Comparison of ENCODE assay signal across 11 cellular contexts in genomic region chr4:173367946-173368345, GRCh38. TPM values are rescaled to one million over a fixed set of nuclear protein-coding genes. Genes with fewer than 3 reads are reported as not detected.
A peak's percentile ranks its signal among the peaks of the same experiment; 100 is the strongest.
DNase-seq lines count a peak whose midpoint lies in the region; ATAC-seq and TF ChIP-seq lines count a peak whose summit lies in the region.
"Had no signal": no experiment of that assay in that cellular context is flagged by ENCODE, and none has a peak within 500 bp of the region (broad histone marks: within the 10 kb centered on the region; RNA-seq: fewer than 3 reads in every experiment).

No MANE protein-coding gene starts in this region.

- no peaks in the 10 kb centered on the region for H3K9me3 Mint-ChIP-seq in CD4-positive, alpha-beta T cell
- H3K9me3 Mint-ChIP-seq in HFFc6 (no peaks in the 10 kb centered on the region), Caco-2 (ENCODE audit: unreplicated experiment) (no peaks in the 10 kb centered on the region)

- no peak overlapping the region for H2BK5ac ChIP-seq in mesenchymal stem cell (ENCODE audit: low read depth, low read length, poor library complexity, severe bottlenecking)

- CTCF ChIA-PET in CD4-positive, alpha-beta T cell (lab: Charles Lee): no interaction called here
- CTCF ChIA-PET in Caco-2 (lab: Charles Lee): no interaction called here

- intact Hi-C loops in CD4-positive, alpha-beta T cell (cut with DNase I, micrococcal nuclease): loop anchor here in 1 of 2 experiments (2.0 kb wide), 1 partner anchor 31 kb away; no protein-coding TSS in a partner anchor
- intact Hi-C loops in Caco-2 (cut with micrococcal nuclease; ENCODE audit: unreplicated experiment) (no loop called here), left colon (cut with DNase I, micrococcal nuclease) (no loop called here)

- no peak overlapping the region for H3K14ac ChIP-seq in mesenchymal stem cell (ENCODE audit: low read length in 2 of 2)

- DNase-seq in CD4-positive, alpha-beta T cell: no peak
- DNase-seq in HFFc6 (peak; percentile 7), adipocyte (ENCODE audit: low read depth) (peak; percentile 7), mesenchymal stem cell (no peak), NCI-H345 treated with DMSO at 0.1 percent for 48 hours (lab: John Stamatoyannopoulos, UW; ENCODE audit: unreplicated experiment) (no peak), NCI-H1048 (lab: John Stamatoyannopoulos, UW) (no peak), Caco-2 (no peak), left colon (no peak)
- DNase-seq: activated effector memory CD4-positive, alpha-beta T cell treated with Interleukin-2 at 50 U/mL for 16 hours; NCI-H1694 treated with DMSO at 0.1 percent for 48 hours had no signal

- no peak overlapping the region for H2BK15ac ChIP-seq in mesenchymal stem cell (ENCODE audit: low read depth, poor library complexity, severe bottlenecking)

- no peak overlapping the region for H3K27ac ChIP-seq in CD4-positive, alpha-beta T cell (ENCODE audit: low read depth, low read length)
- H3K27ac ChIP-seq in mesenchymal stem cell (ENCODE audit: low read length, poor library complexity, severe bottlenecking): no peak overlapping the region

- H3K4me2 ChIP-seq in mesenchymal stem cell (ENCODE audit: low read length, poor library complexity, severe bottlenecking): no peak overlapping the region

- H2AFZ ChIP-seq in mesenchymal stem cell (ENCODE audit: low read depth, low read length): no peak overlapping the region

- H3K4me3 Mint-ChIP-seq in CD4-positive, alpha-beta T cell: peak overlapping the region; percentile 20
- no peak overlapping the region for H3K4me3 Mint-ChIP-seq in HFFc6
- H3K4me3 Mint-ChIP-seq in Caco-2 (ENCODE audit: unreplicated experiment): no peak overlapping the region

- H3K9ac ChIP-seq in adipocyte (ENCODE audit: low read length) (no peak overlapping the region), mesenchymal stem cell (ENCODE audit: low read length) (peak overlapping the region; percentile 48)

- TF ChIP-seq CTCF in CD4-positive, alpha-beta T cell (IDR thresholded peaks at IDR 0.05): no peak
- TF ChIP-seq CTCF in HFFc6 (IDR thresholded peaks at IDR 0.05): no peak
- TF ChIP-seq CTCF in Caco-2 (IDR thresholded peaks at IDR 0.05; ENCODE audit: insufficient read depth in 1 of 2, low read depth in 1 of 2, low read length in 1 of 2, severe bottlenecking in 1 of 2, unreplicated experiment in 1 of 2): no peak

- no TSS peak for BruUV-seq in Caco-2 (replicated peaks; lab: Mats Ljungman, UMichigan)

- ATAC-seq in CD4-positive, alpha-beta T cell (ENCODE audit: poor library complexity): no peak
- no peak for ATAC-seq in left colon

- H3K27me3 ChIP-seq in CD4-positive, alpha-beta T cell (ENCODE audit: control insufficient read depth, insufficient read depth, low read length): no peaks in the 10 kb centered on the region
- no peaks in the 10 kb centered on the region for H3K27me3 ChIP-seq in adipocyte (replicated peaks; ENCODE audit: control insufficient read depth, insufficient read depth, low read length)
- no peaks in the 10 kb centered on the region for H3K27me3 ChIP-seq in mesenchymal stem cell (ENCODE audit: control insufficient read depth in 1 of 2, insufficient read depth in 1 of 2, low read length in 2 of 2)
- H3K27me3 ChIP-seq in Caco-2 (replicated peaks; ENCODE audit: control insufficient read depth, insufficient read depth, low read length): no peaks in the 10 kb centered on the region
- H3K27me3 ChIP-seq: vagina had no signal

- H2BK120ac ChIP-seq in mesenchymal stem cell (ENCODE audit: low read depth, low read length): no peak overlapping the region

- no peaks in the 10 kb centered on the region for H3K4me1 ChIP-seq in adipocyte (ENCODE audit: control insufficient read depth, insufficient read depth, low read length)
- H3K4me1 ChIP-seq in mesenchymal stem cell (ENCODE audit: control insufficient read depth, insufficient read depth, low read depth, low read length): peaks cover 1% of the 10 kb centered on the region
- H3K4me1 ChIP-seq in Caco-2: no peaks in the 10 kb centered on the region

- WGBS in mesenchymal stem cell: 76% methylated on average over 4 of the region's 4 CpGs

- no peaks in the 10 kb centered on the region for H3K9me3 ChIP-seq in CD4-positive, alpha-beta T cell (ENCODE audit: control insufficient read depth, low read length)
- H3K9me3 ChIP-seq in adipocyte (ENCODE audit: control insufficient read depth, low read length) (no peaks in the 10 kb centered on the region), mesenchymal stem cell (ENCODE audit: control insufficient read depth, low read length) (no peaks in the 10 kb centered on the region), Caco-2 (no peaks in the 10 kb centered on the region)
- H3K9me3 ChIP-seq: vagina had no signal

- H3K4me1 Mint-ChIP-seq in CD4-positive, alpha-beta T cell (ENCODE audit: low read depth): peaks cover 38% of the 10 kb centered on the region
- peaks cover 22% of the 10 kb centered on the region for H3K4me1 Mint-ChIP-seq in HFFc6 (ENCODE audit: low read depth)
- peaks cover under 1% of the 10 kb centered on the region for H3K4me1 Mint-ChIP-seq in Caco-2 (ENCODE audit: low read depth, unreplicated experiment)

- no peak overlapping the region for H3K4ac ChIP-seq in mesenchymal stem cell (ENCODE audit: low read depth in 1 of 2, low read length in 2 of 2)

- H3K4me3 ChIP-seq in adipocyte (ENCODE audit: low read length): no peak overlapping the region
- H3K4me3 ChIP-seq in mesenchymal stem cell (ENCODE audit: insufficient read depth in 1 of 2, low read depth in 1 of 2, low read length in 2 of 2): peak overlapping the region in 1 of 2 experiments; percentile 48
- no peak overlapping the region for H3K4me3 ChIP-seq in Caco-2 (ENCODE audit: low read depth, low read length)

- no peak overlapping the region for H4K91ac ChIP-seq in mesenchymal stem cell (ENCODE audit: low read length)

- H3K18ac ChIP-seq in mesenchymal stem cell (ENCODE audit: low read depth in 1 of 2, low read length in 2 of 2): no peak overlapping the region

- peaks cover 3% of the 10 kb centered on the region for H3K79me1 ChIP-seq in mesenchymal stem cell (replicated peaks; ENCODE audit: low read length, poor library complexity, severe bottlenecking)

- H3K23ac ChIP-seq in mesenchymal stem cell (ENCODE audit: low read length in 2 of 2): no peak overlapping the region

- H3K36me3 ChIP-seq in adipocyte (ENCODE audit: control insufficient read depth, insufficient read depth, low read length, severe bottlenecking): no peaks in the 10 kb centered on the region
- H3K36me3 ChIP-seq in mesenchymal stem cell (ENCODE audit: control insufficient read depth in 1 of 2, insufficient read depth in 2 of 2, low read depth in 1 of 2, low read length in 2 of 2): no peaks in the 10 kb centered on the region
- no peaks in the 10 kb centered on the region for H3K36me3 ChIP-seq in Caco-2 (ENCODE audit: control insufficient read depth, insufficient read depth, low read length)
- H3K36me3 ChIP-seq: vagina had no signal

- POLR2A ChIA-PET in CD4-positive, alpha-beta T cell (lab: Charles Lee): interaction anchor here (0.6 to 7.1 kb wide), 2 partner anchors 35 to 194 kb away, joined by 3 to 373 read pairs; partner anchors contain the start of gene HMGB2
- POLR2A ChIA-PET in Caco-2 (lab: Charles Lee): no interaction called here

- peaks cover 22% of the 10 kb centered on the region for H3K36me3 Mint-ChIP-seq in CD4-positive, alpha-beta T cell (ENCODE audit: low read depth)
- no peaks in the 10 kb centered on the region for H3K36me3 Mint-ChIP-seq in HFFc6 (ENCODE audit: low read depth)
- H3K36me3 Mint-ChIP-seq in Caco-2 (ENCODE audit: insufficient read depth, unreplicated experiment): peaks cover 11% of the 10 kb centered on the region

- peaks cover 15% of the 10 kb centered on the region for H3K27me3 Mint-ChIP-seq in CD4-positive, alpha-beta T cell
- peaks cover 1% of the 10 kb centered on the region for H3K27me3 Mint-ChIP-seq in HFFc6 (ENCODE audit: insufficient read depth)
- H3K27me3 Mint-ChIP-seq in Caco-2 (ENCODE audit: insufficient read depth, unreplicated experiment): peaks cover 4% of the 10 kb centered on the region

- H2AK5ac ChIP-seq in mesenchymal stem cell (ENCODE audit: low read length, severe bottlenecking): no peak overlapping the region

- H3K27ac Mint-ChIP-seq in CD4-positive, alpha-beta T cell: no peak overlapping the region
- H3K27ac Mint-ChIP-seq in HFFc6: no peak overlapping the region
- no peak overlapping the region for H3K27ac Mint-ChIP-seq in Caco-2 (ENCODE audit: unreplicated experiment)

- no peak overlapping the region for H2BK12ac ChIP-seq in mesenchymal stem cell (ENCODE audit: low read length in 2 of 2)

- H4K8ac ChIP-seq in mesenchymal stem cell (ENCODE audit: low read length): no peak overlapping the region

RNA-seq across cellular contexts. Expression of gene SAP30, which starts 2.8 kb away (rescaled TPM):
- total RNA-seq in CD4-positive, alpha-beta T cell: 1 to 10 TPM; 2.5 to 3.9 TPM
- 10 to 100 TPM in 5 of 6 experiments, 1 to 10 TPM in 1; 9.3 to 17.0 (median 14.2) TPM for total RNA-seq in HFFc6 (2021; fragmentation: NEBNext Ultra II Directional; extraction: Animal tissue kit (Norgen Biotek cat#: 25700))
- polyA plus RNA-seq in mesenchymal stem cell (2013, experiment 1 of 2): 8.2 TPM
- polyA plus RNA-seq in mesenchymal stem cell (2013, experiment 2 of 2): 9.6 TPM
- 9.4 and 9.8 TPM in 2 replicates for total RNA-seq in Caco-2 (2022)
- total RNA-seq in left colon: 1 to 10 TPM; 6.5 to 7.6 TPM

RNA-seq across cellular contexts. Expression of gene SCRG1, which starts 31.0 kb away (rescaled TPM):
- total RNA-seq in CD4-positive, alpha-beta T cell: not detected
- total RNA-seq in HFFc6 (2021; fragmentation: NEBNext Ultra II Directional; extraction: Animal tissue kit (Norgen Biotek cat#: 25700)): not detected
- polyA plus RNA-seq in mesenchymal stem cell (2013, experiment 1 of 2): 0.32 TPM
- polyA plus RNA-seq in mesenchymal stem cell (2013, experiment 2 of 2): 0.34 TPM
- total RNA-seq in Caco-2 (2022): not detected in 2 replicates
- under 1 TPM in 1 of 2 donors, not detected in 1; 0.42 TPM for total RNA-seq in left colon

RNA-seq across cellular contexts. Expression of gene HMGB2, which starts 33.8 kb away (rescaled TPM):
- total RNA-seq in CD4-positive, alpha-beta T cell: 100 to 1,000 TPM; 228 to 232 TPM
- total RNA-seq in HFFc6 (2021; fragmentation: NEBNext Ultra II Directional; extraction: Animal tissue kit (Norgen Biotek cat#: 25700)): 100 to 1,000 TPM in 4 of 6 experiments, 10 to 100 TPM in 2; 53.0 to 130 (median 117) TPM
- polyA plus RNA-seq in mesenchymal stem cell (2013, experiment 1 of 2): 27.3 TPM
- 28.6 TPM for polyA plus RNA-seq in mesenchymal stem cell (2013, experiment 2 of 2)
- total RNA-seq in Caco-2 (2022) (272 and 326 TPM in 2 replicates), left colon (10 to 100 TPM; 41.5 to 61.3 TPM)

Comparison
In these comparisons a context has a peak if more than half of its experiments do, and no peak if none do; other contexts are left out.
1. DNase-seq: peak in HFFc6 (single experiment) and adipocyte (single experiment); none in CD4-positive, alpha-beta T cell (0 of 10), mesenchymal stem cell (single experiment), NCI-H345 treated with DMSO at 0.1 percent for 48 hours (single experiment), NCI-H1048 (single experiment), Caco-2 (0 of 2) and left colon (0 of 2).